Comparison of ENCODE assay signal across 1 cellular context in the genomic region with DNA sequence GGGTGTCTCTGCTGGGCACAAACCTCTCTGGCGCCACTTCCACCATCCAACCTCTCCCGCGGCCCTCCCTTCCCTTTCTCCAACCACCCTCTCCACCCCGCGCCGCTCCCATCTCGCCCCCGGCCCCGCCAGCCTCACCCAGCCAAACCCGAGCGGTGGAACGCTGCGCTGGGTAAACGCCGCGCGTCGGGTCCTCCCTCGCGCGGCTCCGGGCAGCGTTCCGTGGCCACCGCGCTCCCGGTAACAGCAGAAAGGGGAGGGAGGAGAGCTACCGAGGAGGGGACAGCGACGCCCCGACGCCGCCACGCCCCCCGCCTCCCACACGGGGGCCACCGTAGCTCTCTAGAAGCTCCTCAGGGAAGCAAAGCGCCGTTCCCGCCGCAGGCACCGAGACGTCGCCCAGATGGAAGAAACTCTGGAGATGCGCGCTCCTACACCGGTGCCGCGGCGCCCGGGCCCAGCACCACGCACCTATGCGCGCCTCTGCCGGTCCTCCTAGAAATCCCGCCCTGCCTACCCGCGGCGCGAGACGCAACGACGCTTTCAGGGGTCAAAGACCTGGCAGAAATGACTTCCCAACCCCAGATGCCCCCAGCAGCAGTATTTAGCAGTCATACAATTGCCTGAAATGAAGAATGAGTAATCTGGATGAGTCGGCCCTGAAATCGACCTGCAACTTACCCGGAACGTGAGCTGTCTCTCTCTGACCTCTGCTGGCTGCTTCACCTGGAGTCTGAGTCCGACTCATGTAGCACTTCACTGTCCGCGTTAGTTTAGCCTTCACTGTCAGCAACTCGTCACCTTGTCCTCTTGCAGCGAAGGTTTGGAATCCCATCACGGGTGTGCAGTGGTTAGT.
TF ChIP-seq lines count a peak whose summit lies in the region.

Gene RUBCNL (minus strand): TSS at position 257 of the 856 bp plus-strand sequence. CDS start 14,777 bp downstream, outside the sequence.

TF ChIP-seq in endothelial cell of umbilical vein, 7 proteins besides CTCF, POLR2A, EP300 and RAD21:
- TF ChIP-seq EZH2 (IDR thresholded peaks at IDR 0.05; ENCODE audit: borderline replicate concordance, low read depth, low read length, severe bottlenecking): peak; percentile 86
- no peak for TF ChIP-seq POLR2AphosphoS5 (IDR thresholded peaks at IDR 0.05; ENCODE audit: insufficient read depth, low read depth, low read length)
